8 cellular contexts compared by ENCODE assay signal in the genomic region with DNA sequence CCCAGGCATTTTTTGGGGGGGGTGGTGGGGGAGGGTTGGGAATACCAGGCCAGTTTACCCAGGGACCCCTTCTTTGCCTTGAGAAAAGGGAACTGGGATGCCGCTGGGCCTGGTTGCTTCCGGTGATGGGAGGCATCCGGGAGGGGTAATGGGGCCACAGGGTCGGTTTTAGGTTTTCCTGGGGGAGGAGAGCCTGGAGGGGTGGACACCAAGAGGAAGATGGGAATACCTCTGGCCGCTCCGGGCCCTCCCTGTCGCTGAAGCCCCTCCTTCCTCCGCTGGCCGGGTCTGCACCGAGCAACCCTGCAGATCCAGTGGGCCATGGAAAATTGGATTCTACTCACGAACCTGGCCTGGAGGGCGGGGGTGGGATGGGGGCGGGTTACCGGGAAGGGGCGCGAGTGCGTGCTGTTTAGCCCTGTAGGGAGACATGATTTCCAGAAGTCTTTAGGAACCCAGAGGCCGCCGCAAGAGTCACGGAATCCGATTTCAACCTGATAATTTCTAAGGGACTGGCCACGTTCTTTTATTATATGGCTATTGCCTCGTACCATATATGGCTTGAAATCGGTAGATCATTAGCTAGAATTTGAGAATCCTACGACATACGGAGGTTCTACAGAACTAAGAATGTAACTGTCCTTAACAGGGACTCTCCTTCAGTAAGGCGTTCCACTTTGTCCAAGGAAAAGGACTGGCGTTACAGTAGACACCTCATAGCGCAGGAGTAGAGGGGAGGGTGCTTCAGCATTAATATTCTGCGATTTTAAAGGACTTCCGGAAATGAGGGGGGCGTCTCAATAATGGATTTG. TPM values are rescaled to one million over a fixed set of nuclear protein-coding genes. Genes with fewer than 3 reads are reported as not detected.
DNase-seq lines count a peak whose midpoint lies in the region; ATAC-seq and TF ChIP-seq lines count a peak whose summit lies in the region.

No MANE protein-coding gene starts in this region.

- intact Hi-C loops in Right ventricle myocardium inferior (cut with DNase I) = loop anchor here (5.0 kb wide), 3 partner anchors 35 to 135 kb away; a partner anchor contains a TSS

- in situ Hi-C loops in GM13976 (cut with MboI; ENCODE audit: low sequenced_read_pairs, unreplicated experiment) = no loop called here

- no peaks in the 10 kb centered on the region for H3K9me3 Mint-ChIP-seq in activated naive CD4-positive, alpha-beta T cell treated with anti-CD3 and anti-CD28 coated beads, Interleukin-2, amount 50 U/mL, for 72 hours

- TF ChIP-seq CTCF in omental fat pad (IDR thresholded peaks at IDR 0.05) = no peak
- TF ChIP-seq CTCF in GM13976 (IDR thresholded peaks at IDR 0.05; ENCODE audit: borderline replicate concordance, control extremely low read depth, extremely low read depth, insufficient read depth, missing control alignments) = no peak

- no peak for ATAC-seq in activated naive CD4-positive, alpha-beta T cell treated with anti-CD3 and anti-CD28 coated beads, Interleukin-2, amount 50 U/mL, for 72 hours
- peak; percentile 32 for ATAC-seq in Right ventricle myocardium inferior
- peak; percentile 72 for ATAC-seq in omental fat pad (ENCODE audit: low FRiP score)
- ATAC-seq in GM21723 (IDR thresholded peaks at IDR 0.05; ENCODE audit: unreplicated experiment) = no peak

- DNase-seq in stimulated activated CD4-positive, alpha-beta T cell treated with anti-CD3 and anti-CD28 coated beads, Interleukin-12 subunit alpha, Interleukin-12 subunit beta, amount 100 ng/mL, for 4 hours = peak; percentile 8
- DNase-seq in stimulated activated CD4-positive, alpha-beta T cell treated with anti-CD3 and anti-CD28 coated beads, Interleukin-1b, Interleukin-23, amount 100 ng/mL, for 48 hours = no peak
- DNase-seq in NCI-H2029 treated with DMSO at 0.1 percent for 48 hours (lab: John Stamatoyannopoulos, UW) = peak; percentile 98
- no peak for DNase-seq in activated naive CD4-positive, alpha-beta T cell treated with anti-CD3 and anti-CD28 coated beads, Interleukin-2, amount 50 U/mL, for 72 hours (ENCODE audit: low spot score in 2 of 2)
- no peak for DNase-seq in Right ventricle myocardium inferior (ENCODE audit: missing footprints)
- no peak for DNase-seq in omental fat pad (ENCODE audit: low spot score)
- DNase-seq in GM13976 (ENCODE audit: low spot score) = no peak

- peak overlapping the region; percentile 67 to 83 for H3K27ac Mint-ChIP-seq in activated naive CD4-positive, alpha-beta T cell treated with anti-CD3 and anti-CD28 coated beads, Interleukin-2, amount 50 U/mL, for 72 hours

- peaks cover 20 to 32% of the 10 kb centered on the region in 2 donors for H3K36me3 Mint-ChIP-seq in activated naive CD4-positive, alpha-beta T cell treated with anti-CD3 and anti-CD28 coated beads, Interleukin-2, amount 50 U/mL, for 72 hours

RNA-seq across cellular contexts. Expression of a gene that starts 0.8 kb away (rescaled TPM):
- total RNA-seq in activated naive CD4-positive, alpha-beta T cell treated with anti-CD3 and anti-CD28 coated beads, Interleukin-2, amount 50 U/mL, for 72 hours = 10 to 100 TPM; 45.8 to 93.6 TPM
- 65.7 TPM for total RNA-seq in Right ventricle myocardium inferior
- 10 to 100 TPM; 31.1 to 56.6 (median 46.7) TPM for total RNA-seq in omental fat pad

RNA-seq across cellular contexts. Expression of a gene that starts 34.3 kb away (rescaled TPM):
- total RNA-seq in activated naive CD4-positive, alpha-beta T cell treated with anti-CD3 and anti-CD28 coated beads, Interleukin-2, amount 50 U/mL, for 72 hours = 100 to 1,000 TPM; 153 to 211 TPM
- total RNA-seq in Right ventricle myocardium inferior (776 TPM), omental fat pad (100 to 1,000 TPM; 304 to 609 (median 443) TPM)

RNA-seq across cellular contexts. Expression of a gene that starts 50.2 kb away (rescaled TPM):
- total RNA-seq in activated naive CD4-positive, alpha-beta T cell treated with anti-CD3 and anti-CD28 coated beads, Interleukin-2, amount 50 U/mL, for 72 hours = not detected
- total RNA-seq in Right ventricle myocardium inferior (0.14 TPM), omental fat pad (1 to 10 TPM in 1 of 4 donors, under 1 TPM in 3; 0.38 to 1.6 (median 0.61) TPM)

Comparison
In these comparisons a context has a peak if more than half of its experiments do, and no peak if none do; other contexts are left out.
1. DNase-seq: peak in stimulated activated CD4-positive, alpha-beta T cell treated with anti-CD3 and anti-CD28 coated beads, Interleukin-12 subunit alpha, Interleukin-12 subunit beta, amount 100 ng/mL, for 4 hours (single experiment) and NCI-H2029 treated with DMSO at 0.1 percent for 48 hours (single experiment); none in stimulated activated CD4-positive, alpha-beta T cell treated with anti-CD3 and anti-CD28 coated beads, Interleukin-1b, Interleukin-23, amount 100 ng/mL, for 48 hours (single experiment), activated naive CD4-positive, alpha-beta T cell treated with anti-CD3 and anti-CD28 coated beads, Interleukin-2, amount 50 U/mL, for 72 hours (0 of 2), Right ventricle myocardium inferior (single experiment), omental fat pad (single experiment) and GM13976 (single experiment).
2. ATAC-seq: peak in Right ventricle myocardium inferior (single experiment) and omental fat pad (single experiment); none in activated naive CD4-positive, alpha-beta T cell treated with anti-CD3 and anti-CD28 coated beads, Interleukin-2, amount 50 U/mL, for 72 hours (0 of 2) and GM21723 (single experiment).